Comparison of ENCODE assay signal across 1 cellular context in the genomic region with DNA sequence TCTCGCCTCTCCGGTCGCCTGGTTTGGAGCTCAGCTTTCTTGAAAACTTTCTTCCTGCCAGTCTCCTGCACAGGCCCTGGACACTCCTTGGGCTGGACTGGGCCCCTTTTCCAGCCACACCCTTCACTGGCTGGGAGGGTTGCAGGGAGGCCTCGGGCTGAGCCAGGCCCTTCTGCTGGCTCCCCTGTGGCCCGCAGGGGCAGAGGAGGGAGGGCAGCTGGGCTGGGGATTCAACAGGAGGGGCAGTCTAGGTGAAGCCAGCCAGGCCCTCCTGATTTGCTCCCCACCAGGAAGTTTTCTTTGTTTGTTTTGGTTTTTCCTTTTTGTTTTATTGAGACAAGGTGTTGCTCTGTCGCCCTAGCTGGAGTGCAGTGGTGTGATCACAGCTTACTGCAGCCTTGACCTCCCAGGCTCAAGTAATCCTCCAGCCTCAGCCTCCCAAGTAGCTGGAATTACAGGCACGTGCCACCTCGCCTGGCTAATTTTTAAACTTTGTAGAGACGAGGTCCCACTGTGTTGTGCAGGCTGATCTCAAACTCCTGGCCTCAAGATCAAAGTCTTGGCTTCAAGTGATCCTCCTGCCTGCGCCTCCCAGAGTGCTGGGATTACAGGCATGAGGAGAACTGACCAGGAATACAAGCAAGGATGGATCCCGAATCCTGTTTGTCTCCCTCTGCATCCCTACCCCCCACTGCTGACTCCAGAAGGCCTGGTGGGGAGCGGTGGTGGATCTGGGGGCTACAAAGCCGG.
TF ChIP-seq lines count a peak whose summit lies in the region.

No MANE protein-coding gene starts in this region.

TF ChIP-seq in HepG2, 621 proteins besides CTCF, POLR2A, EP300 and RAD21 (continued from another document and continues in another):
- TF ChIP-seq MED13 (CRISPR knock-in tag; IDR thresholded peaks at IDR 0.05) (no peak), ELF1 (CRISPR knock-in tag; IDR thresholded peaks at IDR 0.05) (no peak), ZMYM3 (CRISPR knock-in tag; IDR thresholded peaks at IDR 0.05) (peak; percentile 85), ZMYM2 (CRISPR knock-in tag; IDR thresholded peaks at IDR 0.05) (peak; percentile 54; the same call in 1 of the 2 replicates), ZNF343 (CRISPR knock-in tag; IDR thresholded peaks at IDR 0.05) (no peak), GATAD1 (CRISPR knock-in tag; IDR thresholded peaks at IDR 0.05) (no peak), PHB2 (IDR thresholded peaks at IDR 0.05; ENCODE audit: partially characterized antibody) (no peak), PITX1 (CRISPR knock-in tag; IDR thresholded peaks at IDR 0.05) (peak; percentile 69; the same call in 1 of the 2 replicates), BHLHE40 (IDR thresholded peaks at IDR 0.05; ENCODE audit: low read length) (peak; percentile 73), NFIB (CRISPR knock-in tag; IDR thresholded peaks at IDR 0.05; ENCODE audit: borderline replicate concordance) (0 out of 2 replicates have a peak, but pooled peaks have one; percentile 78), ZNF788 (CRISPR knock-in tag; IDR thresholded peaks at IDR 0.05; ENCODE audit: borderline replicate concordance) (0 out of 2 replicates have a peak, but pooled peaks have one; percentile 6), ZNF605 (CRISPR knock-in tag; IDR thresholded peaks at IDR 0.05) (peak; percentile 43; the same call in 1 of the 2 replicates), SOX6 (IDR thresholded peaks at IDR 0.05) (no peak), SOX6 (CRISPR knock-in tag; IDR thresholded peaks at IDR 0.05) (peak; percentile 42; the same call in 1 of the 2 replicates), PATZ1 (CRISPR knock-in tag; IDR thresholded peaks at IDR 0.05) (0 out of 2 replicates have a peak, but pooled peaks have one; percentile 15), ARID4A (CRISPR knock-in tag; IDR thresholded peaks at IDR 0.05; ENCODE audit: borderline replicate concordance) (0 out of 2 replicates have a peak, but pooled peaks have one; percentile 35), ZNF383 (CRISPR knock-in tag; IDR thresholded peaks at IDR 0.05; ENCODE audit: borderline replicate concordance) (no peak), ZNF292 (CRISPR knock-in tag; IDR thresholded peaks at IDR 0.05; ENCODE audit: borderline replicate concordance, low read depth) (peak; percentile 40; the same call in 1 of the 2 replicates)
- TF ChIP-seq, protein P1, sequence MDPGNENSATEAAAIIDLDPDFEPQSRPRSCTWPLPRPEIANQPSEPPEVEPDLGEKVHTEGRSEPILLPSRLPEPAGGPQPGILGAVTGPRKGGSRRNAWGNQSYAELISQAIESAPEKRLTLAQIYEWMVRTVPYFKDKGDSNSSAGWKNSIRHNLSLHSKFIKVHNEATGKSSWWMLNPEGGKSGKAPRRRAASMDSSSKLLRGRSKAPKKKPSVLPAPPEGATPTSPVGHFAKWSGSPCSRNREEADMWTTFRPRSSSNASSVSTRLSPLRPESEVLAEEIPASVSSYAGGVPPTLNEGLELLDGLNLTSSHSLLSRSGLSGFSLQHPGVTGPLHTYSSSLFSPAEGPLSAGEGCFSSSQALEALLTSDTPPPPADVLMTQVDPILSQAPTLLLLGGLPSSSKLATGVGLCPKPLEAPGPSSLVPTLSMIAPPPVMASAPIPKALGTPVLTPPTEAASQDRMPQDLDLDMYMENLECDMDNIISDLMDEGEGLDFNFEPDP (CRISPR knock-in tag; conservative IDR thresholded peaks at IDR 0.05) = 0 out of 2 replicates have a peak, but pooled peaks have one; percentile 50
- TF ChIP-seq, protein P2, sequence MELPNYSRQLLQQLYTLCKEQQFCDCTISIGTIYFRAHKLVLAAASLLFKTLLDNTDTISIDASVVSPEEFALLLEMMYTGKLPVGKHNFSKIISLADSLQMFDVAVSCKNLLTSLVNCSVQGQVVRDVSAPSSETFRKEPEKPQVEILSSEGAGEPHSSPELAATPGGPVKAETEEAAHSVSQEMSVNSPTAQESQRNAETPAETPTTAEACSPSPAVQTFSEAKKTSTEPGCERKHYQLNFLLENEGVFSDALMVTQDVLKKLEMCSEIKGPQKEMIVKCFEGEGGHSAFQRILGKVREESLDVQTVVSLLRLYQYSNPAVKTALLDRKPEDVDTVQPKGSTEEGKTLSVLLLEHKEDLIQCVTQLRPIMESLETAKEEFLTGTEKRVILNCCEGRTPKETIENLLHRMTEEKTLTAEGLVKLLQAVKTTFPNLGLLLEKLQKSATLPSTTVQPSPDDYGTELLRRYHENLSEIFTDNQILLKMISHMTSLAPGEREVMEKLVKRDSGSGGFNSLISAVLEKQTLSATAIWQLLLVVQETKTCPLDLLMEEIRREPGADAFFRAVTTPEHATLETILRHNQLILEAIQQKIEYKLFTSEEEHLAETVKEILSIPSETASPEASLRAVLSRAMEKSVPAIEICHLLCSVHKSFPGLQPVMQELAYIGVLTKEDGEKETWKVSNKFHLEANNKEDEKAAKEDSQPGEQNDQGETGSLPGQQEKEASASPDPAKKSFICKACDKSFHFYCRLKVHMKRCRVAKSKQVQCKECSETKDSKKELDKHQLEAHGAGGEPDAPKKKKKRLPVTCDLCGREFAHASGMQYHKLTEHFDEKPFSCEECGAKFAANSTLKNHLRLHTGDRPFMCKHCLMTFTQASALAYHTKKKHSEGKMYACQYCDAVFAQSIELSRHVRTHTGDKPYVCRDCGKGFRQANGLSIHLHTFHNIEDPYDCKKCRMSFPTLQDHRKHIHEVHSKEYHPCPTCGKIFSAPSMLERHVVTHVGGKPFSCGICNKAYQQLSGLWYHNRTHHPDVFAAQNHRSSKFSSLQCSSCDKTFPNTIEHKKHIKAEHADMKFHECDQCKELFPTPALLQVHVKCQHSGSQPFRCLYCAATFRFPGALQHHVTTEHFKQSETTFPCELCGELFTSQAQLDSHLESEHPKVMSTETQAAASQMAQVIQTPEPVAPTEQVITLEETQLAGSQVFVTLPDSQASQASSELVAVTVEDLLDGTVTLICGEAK (IDR thresholded peaks at IDR 0.05) = no peak
- TF ChIP-seq, protein P2 (CRISPR knock-in tag; IDR thresholded peaks at IDR 0.05) = 0 out of 2 replicates have a peak, but pooled peaks have one; percentile 22
- TF ChIP-seq, protein P3, sequence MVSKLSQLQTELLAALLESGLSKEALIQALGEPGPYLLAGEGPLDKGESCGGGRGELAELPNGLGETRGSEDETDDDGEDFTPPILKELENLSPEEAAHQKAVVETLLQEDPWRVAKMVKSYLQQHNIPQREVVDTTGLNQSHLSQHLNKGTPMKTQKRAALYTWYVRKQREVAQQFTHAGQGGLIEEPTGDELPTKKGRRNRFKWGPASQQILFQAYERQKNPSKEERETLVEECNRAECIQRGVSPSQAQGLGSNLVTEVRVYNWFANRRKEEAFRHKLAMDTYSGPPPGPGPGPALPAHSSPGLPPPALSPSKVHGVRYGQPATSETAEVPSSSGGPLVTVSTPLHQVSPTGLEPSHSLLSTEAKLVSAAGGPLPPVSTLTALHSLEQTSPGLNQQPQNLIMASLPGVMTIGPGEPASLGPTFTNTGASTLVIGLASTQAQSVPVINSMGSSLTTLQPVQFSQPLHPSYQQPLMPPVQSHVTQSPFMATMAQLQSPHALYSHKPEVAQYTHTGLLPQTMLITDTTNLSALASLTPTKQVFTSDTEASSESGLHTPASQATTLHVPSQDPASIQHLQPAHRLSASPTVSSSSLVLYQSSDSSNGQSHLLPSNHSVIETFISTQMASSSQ (IDR thresholded peaks at IDR 0.05; ENCODE audit: low read depth) = peak; percentile 40; the same call in 1 of the 2 replicates
- TF ChIP-seq, protein P3 (CRISPR knock-in tag; IDR thresholded peaks at IDR 0.05; ENCODE audit: borderline replicate concordance) = no peak
- TF ChIP-seq, protein P4, sequence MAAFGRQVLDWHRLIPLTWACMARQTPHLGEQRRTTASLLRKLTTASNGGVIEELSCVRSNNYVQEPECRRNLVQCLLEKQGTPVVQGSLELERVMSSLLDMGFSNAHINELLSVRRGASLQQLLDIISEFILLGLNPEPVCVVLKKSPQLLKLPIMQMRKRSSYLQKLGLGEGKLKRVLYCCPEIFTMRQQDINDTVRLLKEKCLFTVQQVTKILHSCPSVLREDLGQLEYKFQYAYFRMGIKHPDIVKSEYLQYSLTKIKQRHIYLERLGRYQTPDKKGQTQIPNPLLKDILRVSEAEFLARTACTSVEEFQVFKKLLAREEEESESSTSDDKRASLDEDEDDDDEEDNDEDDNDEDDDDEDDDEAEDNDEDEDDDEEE (CRISPR knock-in tag; IDR thresholded peaks at IDR 0.05) = no peak
